ENCODE assay signal across 9 cellular contexts in the genomic region with DNA sequence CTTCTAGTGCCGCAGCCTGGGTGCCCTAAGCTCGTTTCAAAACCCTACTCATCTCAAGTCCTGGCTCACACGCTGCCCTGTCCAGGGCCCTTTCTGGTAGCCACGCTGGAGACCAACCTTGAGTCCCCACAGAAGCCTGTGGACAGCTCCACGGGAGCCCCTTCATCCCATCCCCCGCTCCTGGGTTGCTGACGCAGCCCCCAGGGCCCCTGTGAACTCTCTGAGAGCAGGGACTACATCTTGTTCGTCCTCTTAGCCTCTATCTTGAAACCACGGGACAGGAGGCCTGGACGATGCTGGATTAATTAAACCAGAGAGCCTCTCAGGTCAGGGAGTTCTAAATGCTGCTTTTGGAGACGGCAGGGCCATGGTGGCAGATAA. TPM values are rescaled to one million over a fixed set of nuclear protein-coding genes. Genes with fewer than 3 reads are reported as not detected.
DNase-seq lines count a peak whose midpoint lies in the region; ATAC-seq, FAIRE-seq and TF ChIP-seq lines count a peak whose summit lies in the region.
"Had no signal": no experiment of that assay in that cellular context is flagged by ENCODE, and none has a peak within 500 bp of the region (broad histone marks: within the 10 kb centered on the region; RNA-seq: fewer than 3 reads in every experiment).

No MANE protein-coding gene starts in this region.

- no peak for ATAC-seq in pancreas
- no peak for ATAC-seq in HG03565 (IDR thresholded peaks at IDR 0.05; ENCODE audit: unreplicated experiment)

- CTCF ChIA-PET in BJ (lab: Yijun Ruan, JAX), result interaction anchor here (0.6 to 2.5 kb wide), 9 partner anchors 8 to 1996 kb away, joined by 3 to 13 read pairs (median 4); no protein-coding TSS in a partner anchor

- POLR2A ChIA-PET in BJ (lab: Charles Lee), result interaction anchor here (0.6 kb wide), 1 partner anchor 10 kb away, joined by 10 read pairs; no protein-coding TSS in a partner anchor

- H3K4me3 ChIP-seq in BJ (ENCODE audit: low read depth, low read length), result no peak overlapping the region
- peak overlapping the region; percentile 37 for H3K4me3 ChIP-seq in WERI-Rb-1 (ENCODE audit: low read depth, low read length)
- H3K4me3 ChIP-seq in fibroblast of the aortic adventitia (ENCODE audit: low read depth, low read length), result peak overlapping the region; percentile 17
- no peak overlapping the region for H3K4me3 ChIP-seq in pancreas

- H3K27me3 ChIP-seq in BJ (ENCODE audit: control insufficient read depth, insufficient read depth, low read length) (no peaks in the 10 kb centered on the region), WERI-Rb-1 (ENCODE audit: insufficient read depth, low read depth, severe bottlenecking) (no peaks in the 10 kb centered on the region), pancreas (no peaks in the 10 kb centered on the region)

- H3K36me3 ChIP-seq in BJ (ENCODE audit: control insufficient read depth, insufficient read depth, low read length) (peaks cover 23% of the 10 kb centered on the region), WERI-Rb-1 (peaks cover 51% of the 10 kb centered on the region), pancreas (peaks cover 0 to 13% (median 0%) of the 10 kb centered on the region in 3 donors)

- intact Hi-C loops in pancreas (cut with DNase I), result no loop called here

- H3K27ac ChIP-seq in WERI-Rb-1 (peak overlapping the region; percentile 92), pancreas (peak overlapping the region in 3 of 4 donors; percentile 1 to 81 (median 58))

- DNase-seq in BJ (ENCODE audit: low read depth) (no peak), WERI-Rb-1 (peak; percentile 84), fibroblast of the aortic adventitia (ENCODE audit: low read depth) (no peak), pancreas (no peak), AG08396 (ENCODE audit: low spot score) (no peak), LoVo (ENCODE audit: low spot score) (no peak)
- DNase-seq in stimulated activated CD4-positive, alpha-beta T cell treated with anti-CD3 and anti-CD28 coated beads, Interleukin-4, amount 100 ng/mL, for 1 hour, result no peak
- DNase-seq: cortex of kidney had no signal

- H3K4me1 ChIP-seq in pancreas, result peaks cover 37 to 46% (median 45%) of the 10 kb centered on the region in 3 donors

- H3K9me3 ChIP-seq in WERI-Rb-1 (ENCODE audit: severe bottlenecking) (no peaks in the 10 kb centered on the region), pancreas (no peaks in the 10 kb centered on the region)

- FAIRE-seq in pancreas (lab: Jason Lieb, UNC), result no peak

- WGBS in pancreas, 2 donors, result 36 to 43% methylated on average over 11 of the region's 11 CpGs

- 0 out of 2 replicates have a peak, but pooled peaks have one; percentile 0 for TF ChIP-seq CTCF in BJ (IDR thresholded peaks at IDR 0.05; ENCODE audit: insufficient read depth, low read depth, low read length)
- no peak for TF ChIP-seq CTCF in WERI-Rb-1 (IDR thresholded peaks at IDR 0.05; ENCODE audit: low read depth, low read length)
- TF ChIP-seq CTCF in fibroblast of the aortic adventitia (IDR thresholded peaks at IDR 0.05; ENCODE audit: insufficient read depth, low read length), result no peak
- no peak for TF ChIP-seq CTCF in pancreas (IDR thresholded peaks at IDR 0.05)

RNA-seq across cellular contexts. Expression of a gene that starts 7.4 kb away (rescaled TPM):
- polyA plus RNA-seq in BJ (2011; rRNA removed), result 19.0 and 28.1 TPM in 2 replicates
- 25.7 and 27.5 TPM in 2 replicates for polyA minus RNA-seq in BJ (2011; rRNA and poly(A)+ RNA removed)
- 7.8 and 16.6 TPM in 2 replicates for total RNA-seq in fibroblast of the aortic adventitia (ENCODE audit: low replicate concordance)
- 10 to 100 TPM; 21.6 to 37.5 (median 25.4) TPM for total RNA-seq in pancreas
- 10 to 100 TPM; 19.6 to 28.6 TPM for polyA plus RNA-seq in pancreas

Comparison
In these comparisons a context has a peak if more than half of its experiments do, and no peak if none do; other contexts are left out.
1. H3K4me3 ChIP-seq: peak in WERI-Rb-1 (single experiment) and fibroblast of the aortic adventitia (single experiment); none in BJ (single experiment) and pancreas (0 of 4).